8 cellular contexts compared by ENCODE assay signal in the genomic region with DNA sequence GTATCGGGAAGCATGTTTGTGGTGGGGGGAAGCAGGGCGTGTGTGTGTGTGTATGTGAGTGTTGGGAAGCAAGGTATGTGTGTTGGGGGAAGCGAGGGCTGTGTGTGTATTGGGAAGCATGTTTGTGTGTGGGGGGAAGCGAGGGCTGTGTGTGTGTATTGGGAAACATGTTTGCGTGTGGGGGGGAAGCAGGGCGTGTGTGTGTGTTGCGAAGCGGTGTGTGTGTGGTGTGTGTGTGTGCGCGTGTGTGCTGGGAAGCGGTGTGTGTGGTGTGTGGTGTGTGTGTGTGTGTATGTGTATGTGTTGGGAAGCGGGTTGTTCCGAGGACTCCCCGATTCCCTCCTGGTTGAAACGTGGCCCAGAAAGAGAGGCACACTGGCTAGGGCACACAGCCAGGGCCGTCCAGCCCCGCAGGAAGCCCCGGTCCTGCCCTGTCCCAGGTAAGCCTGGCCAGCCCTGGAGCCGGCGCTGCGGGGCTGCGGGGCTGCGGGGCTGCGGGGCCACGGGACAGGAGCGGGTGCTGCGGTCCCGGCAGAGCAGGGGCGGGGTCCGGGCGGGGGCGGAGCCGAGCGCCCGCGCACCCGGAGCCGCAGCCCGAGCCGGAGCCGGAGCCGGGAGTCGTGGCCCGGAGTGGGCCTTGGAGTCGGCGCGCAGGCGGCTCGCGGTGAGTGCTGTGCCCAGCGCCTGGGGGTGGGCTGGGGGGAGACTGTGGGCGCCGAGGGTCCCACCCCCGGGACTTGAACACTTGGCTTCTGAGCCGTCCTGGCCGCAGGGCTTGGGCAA. TPM values are rescaled to one million over a fixed set of nuclear protein-coding genes. Genes with fewer than 3 reads are reported as not detected.
A peak's percentile ranks its signal among the peaks of the same experiment; 100 is the strongest.
DNase-seq lines count a peak whose midpoint lies in the region; ATAC-seq and TF ChIP-seq lines count a peak whose summit lies in the region.

A gene (plus strand): TSS at position 608 of the 783 bp plus-strand sequence. CDS start 5,890 bp downstream, outside the sequence.

- no peak within 1 kb of the TSS for H2AFZ ChIP-seq in PC-3 (ENCODE audit: low read length)

- H3K36me3 ChIP-seq in PC-3 (ENCODE audit: low read depth, low read length) (no peaks in the 10 kb centered on the region), muscle layer of colon (ENCODE audit: insufficient read depth, low read length) (no peaks in the 10 kb centered on the region)

- DNase-seq in GM10248 (ENCODE audit: extremely low spot score) = peak; percentile 73
- no peak for DNase-seq in PC-3
- no peak for DNase-seq in dorsolateral prefrontal cortex
- no peak for DNase-seq in activated gamma-delta T cell (lab: John Stamatoyannopoulos, UW)
- no peak for DNase-seq in SHP77 treated with DMSO at 0.1 percent for 48 hours (lab: John Stamatoyannopoulos, UW)

- H3K4me3 ChIP-seq in PC-3 (ENCODE audit: low read length) (no peak within 1 kb of the TSS), dorsolateral prefrontal cortex (peak within 1 kb of the TSS in 55 of 59 donors; percentile 16 to 69 (median 43)), muscle layer of colon (ENCODE audit: low read depth in 1 of 2, low read length in 2 of 2) (peak within 1 kb of the TSS; percentile 17 to 46)

- no peaks in the 10 kb centered on the region for H3K27me3 ChIP-seq in PC-3 (ENCODE audit: low read length)
- peaks cover 0 to 31% (median 6%) of the 10 kb centered on the region in 45 donors for H3K27me3 ChIP-seq in dorsolateral prefrontal cortex
- peaks cover 0 to 10% of the 10 kb centered on the region in 2 donors for H3K27me3 ChIP-seq in muscle layer of colon (ENCODE audit: control insufficient read depth in 1 of 2, insufficient read depth in 2 of 2, low read length in 2 of 2)

- H3K9ac ChIP-seq in PC-3 (ENCODE audit: low read length) = no peak within 1 kb of the TSS
- no peak within 1 kb of the TSS for H3K9ac ChIP-seq in muscle layer of colon (ENCODE audit: low read length)

- H3K4me1 ChIP-seq in PC-3 (ENCODE audit: insufficient read depth, low read length) (no peaks in the 10 kb centered on the region), muscle layer of colon (ENCODE audit: insufficient read depth, low read length) (peaks cover 29% of the 10 kb centered on the region)

- H4K20me1 ChIP-seq in PC-3 (ENCODE audit: low read length) = no peaks in the 10 kb centered on the region

- TF ChIP-seq CTCF in GM10248 (IDR thresholded peaks at IDR 0.05; ENCODE audit: control extremely low read depth, extremely low read depth, low read depth, missing control alignments) (no peak), PC-3 (conservative IDR thresholded peaks at IDR 0.05; ENCODE audit: low read depth, low read length) (no peak), dorsolateral prefrontal cortex (IDR thresholded peaks at IDR 0.05 in 54 of 56, conservative IDR thresholded peaks at IDR 0.05 in 2 of 56; ENCODE audit: low read depth in 1 of 56, partially characterized antibody in 56 of 56) (no peak)

- H3K9me3 ChIP-seq in PC-3 (ENCODE audit: low read length) = no peaks in the 10 kb centered on the region
- H3K9me3 ChIP-seq in muscle layer of colon (ENCODE audit: low read length) = no peaks in the 10 kb centered on the region

- BruUV-seq in PC-3 (replicated peaks; lab: Mats Ljungman, UMichigan) = no TSS peak

- peak within 1 kb of the TSS; percentile 46; the same call in 1 of the 2 replicates for H3K4me2 ChIP-seq in PC-3 (ENCODE audit: low read length)

- H3K27ac ChIP-seq in PC-3 (ENCODE audit: low read length) (no peak within 1 kb of the TSS), dorsolateral prefrontal cortex (peak within 1 kb of the TSS in 2 of 59 donors; percentile 27 to 46), muscle layer of colon (ENCODE audit: low read depth, low read length) (no peak within 1 kb of the TSS)

- H3K79me2 ChIP-seq in PC-3 (ENCODE audit: low read length) = no peaks in the 10 kb centered on the region

- H3F3A ChIP-seq in PC-3 (ENCODE audit: low read length, unreplicated experiment) = no peaks in the 10 kb centered on the region

- CTCF ChIA-PET in GM10248 (lab: Yijun Ruan, JAX) = no interaction called here
- CTCF ChIA-PET in PC-3 (lab: Charles Lee) = no interaction called here

- ATAC-seq in PC-3 = no peak
- no peak for ATAC-seq in GM18519 (IDR thresholded peaks at IDR 0.05; ENCODE audit: low FRiP score, unreplicated experiment)
- ATAC-seq in HG03439 (IDR thresholded peaks at IDR 0.05; ENCODE audit: unreplicated experiment) = no peak

- H3K9me2 ChIP-seq in PC-3 (replicated peaks; ENCODE audit: low read length) = no peaks in the 10 kb centered on the region

- intact Hi-C loops in PC-3 (cut with micrococcal nuclease) = no loop called here
- intact Hi-C loops in dorsolateral prefrontal cortex (cut with DNase I) = no loop called here

- POLR2A ChIA-PET in GM10248 (lab: Yijun Ruan, JAX) = no interaction called here
- POLR2A ChIA-PET in PC-3 (lab: Charles Lee; ENCODE audit: unreplicated experiment) = no interaction called here

RNA-seq across cellular contexts. Expression of the gene that starts here (rescaled TPM):
- total RNA-seq in PC-3 (2014; rRNA removed) (0.07 TPM in 1 of 2 replicates, not detected in the other), dorsolateral prefrontal cortex (1 to 10 TPM in 50 of 120 experiments, under 1 TPM in 65, not detected in 5; 0.08 to 3.5 (median 0.84) TPM)
